ENCODE assay signal across 1 cellular context in the genomic region with DNA sequence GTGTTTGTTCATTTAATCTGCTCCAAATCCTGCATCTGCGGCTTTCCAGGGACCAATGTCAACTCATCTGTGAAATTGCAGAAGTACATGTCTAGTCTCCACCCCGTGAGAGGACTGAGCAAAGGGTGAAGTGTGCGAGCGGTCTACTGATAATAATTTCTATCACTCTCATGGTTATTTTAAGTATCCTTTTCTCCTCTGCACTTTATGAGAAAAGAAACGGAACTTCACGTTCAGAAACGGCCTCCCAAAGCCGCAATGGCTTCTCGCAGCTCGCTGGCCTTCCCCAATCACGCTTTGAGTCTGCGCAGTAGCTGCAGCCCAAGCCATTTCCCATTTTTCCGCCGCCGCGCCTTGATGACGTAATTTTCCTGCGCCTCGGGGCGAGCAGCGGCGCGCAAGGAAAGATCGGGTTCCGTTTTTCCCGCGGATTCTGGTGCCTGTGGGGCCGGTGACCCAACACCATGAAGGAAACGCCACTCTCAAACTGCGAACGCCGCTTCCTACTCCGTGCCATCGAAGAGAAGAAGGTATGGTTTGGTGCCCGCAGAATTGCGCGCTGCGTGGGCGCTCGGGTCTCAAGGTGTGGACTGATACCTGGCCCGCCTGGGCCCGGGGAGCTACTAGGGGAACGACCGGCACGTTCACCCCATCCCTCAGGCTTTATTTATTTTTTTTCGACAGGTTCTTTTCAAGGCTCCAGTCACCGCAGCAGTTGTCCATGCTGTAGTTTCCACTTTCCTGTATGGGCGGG.
TF ChIP-seq lines count a peak whose summit lies in the region.

A gene with protein sequence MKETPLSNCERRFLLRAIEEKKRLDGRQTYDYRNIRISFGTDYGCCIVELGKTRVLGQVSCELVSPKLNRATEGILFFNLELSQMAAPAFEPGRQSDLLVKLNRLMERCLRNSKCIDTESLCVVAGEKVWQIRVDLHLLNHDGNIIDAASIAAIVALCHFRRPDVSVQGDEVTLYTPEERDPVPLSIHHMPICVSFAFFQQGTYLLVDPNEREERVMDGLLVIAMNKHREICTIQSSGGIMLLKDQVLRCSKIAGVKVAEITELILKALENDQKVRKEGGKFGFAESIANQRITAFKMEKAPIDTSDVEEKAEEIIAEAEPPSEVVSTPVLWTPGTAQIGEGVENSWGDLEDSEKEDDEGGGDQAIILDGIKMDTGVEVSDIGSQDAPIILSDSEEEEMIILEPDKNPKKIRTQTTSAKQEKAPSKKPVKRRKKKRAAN (plus strand): TSS at position 363 of the 754 bp plus-strand sequence. CDS start 102 bp downstream, at position 465.

TF ChIP-seq in K562, 482 proteins besides CTCF, POLR2A, EP300 and RAD21 (continued from another document and continues in another):
- TF ChIP-seq, protein P1, sequence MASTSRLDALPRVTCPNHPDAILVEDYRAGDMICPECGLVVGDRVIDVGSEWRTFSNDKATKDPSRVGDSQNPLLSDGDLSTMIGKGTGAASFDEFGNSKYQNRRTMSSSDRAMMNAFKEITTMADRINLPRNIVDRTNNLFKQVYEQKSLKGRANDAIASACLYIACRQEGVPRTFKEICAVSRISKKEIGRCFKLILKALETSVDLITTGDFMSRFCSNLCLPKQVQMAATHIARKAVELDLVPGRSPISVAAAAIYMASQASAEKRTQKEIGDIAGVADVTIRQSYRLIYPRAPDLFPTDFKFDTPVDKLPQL (IDR thresholded peaks at IDR 0.05; ENCODE audit: extremely low read depth, insufficient read length) = no peak
- TF ChIP-seq PHF8 (IDR thresholded peaks at IDR 0.05; ENCODE audit: borderline replicate concordance, low read length) = peak; percentile 94
- TF ChIP-seq, protein P2, sequence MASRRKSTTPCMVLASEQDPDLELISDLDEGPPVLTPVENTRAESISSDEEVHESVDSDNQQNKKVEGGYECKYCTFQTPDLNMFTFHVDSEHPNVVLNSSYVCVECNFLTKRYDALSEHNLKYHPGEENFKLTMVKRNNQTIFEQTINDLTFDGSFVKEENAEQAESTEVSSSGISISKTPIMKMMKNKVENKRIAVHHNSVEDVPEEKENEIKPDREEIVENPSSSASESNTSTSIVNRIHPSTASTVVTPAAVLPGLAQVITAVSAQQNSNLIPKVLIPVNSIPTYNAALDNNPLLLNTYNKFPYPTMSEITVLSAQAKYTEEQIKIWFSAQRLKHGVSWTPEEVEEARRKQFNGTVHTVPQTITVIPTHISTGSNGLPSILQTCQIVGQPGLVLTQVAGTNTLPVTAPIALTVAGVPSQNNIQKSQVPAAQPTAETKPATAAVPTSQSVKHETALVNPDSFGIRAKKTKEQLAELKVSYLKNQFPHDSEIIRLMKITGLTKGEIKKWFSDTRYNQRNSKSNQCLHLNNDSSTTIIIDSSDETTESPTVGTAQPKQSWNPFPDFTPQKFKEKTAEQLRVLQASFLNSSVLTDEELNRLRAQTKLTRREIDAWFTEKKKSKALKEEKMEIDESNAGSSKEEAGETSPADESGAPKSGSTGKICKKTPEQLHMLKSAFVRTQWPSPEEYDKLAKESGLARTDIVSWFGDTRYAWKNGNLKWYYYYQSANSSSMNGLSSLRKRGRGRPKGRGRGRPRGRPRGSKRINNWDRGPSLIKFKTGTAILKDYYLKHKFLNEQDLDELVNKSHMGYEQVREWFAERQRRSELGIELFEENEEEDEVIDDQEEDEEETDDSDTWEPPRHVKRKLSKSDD (conservative IDR thresholded peaks at IDR 0.05; ENCODE audit: low read length) = peak; percentile 65; the same call in 1 of the 2 replicates
- TF ChIP-seq, protein P3, sequence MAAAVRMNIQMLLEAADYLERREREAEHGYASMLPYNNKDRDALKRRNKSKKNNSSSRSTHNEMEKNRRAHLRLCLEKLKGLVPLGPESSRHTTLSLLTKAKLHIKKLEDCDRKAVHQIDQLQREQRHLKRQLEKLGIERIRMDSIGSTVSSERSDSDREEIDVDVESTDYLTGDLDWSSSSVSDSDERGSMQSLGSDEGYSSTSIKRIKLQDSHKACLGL (CRISPR knock-in tag; IDR thresholded peaks at IDR 0.05; ENCODE audit: borderline replicate concordance, poor library complexity, severe bottlenecking) = no peak
- TF ChIP-seq LCOR (CRISPR knock-in tag; IDR thresholded peaks at IDR 0.05) = peak; percentile 70
- TF ChIP-seq TAL1 (IDR thresholded peaks at IDR 0.05) = peak; percentile 30; the same call in 1 of the 2 replicates
- TF ChIP-seq, protein P4, sequence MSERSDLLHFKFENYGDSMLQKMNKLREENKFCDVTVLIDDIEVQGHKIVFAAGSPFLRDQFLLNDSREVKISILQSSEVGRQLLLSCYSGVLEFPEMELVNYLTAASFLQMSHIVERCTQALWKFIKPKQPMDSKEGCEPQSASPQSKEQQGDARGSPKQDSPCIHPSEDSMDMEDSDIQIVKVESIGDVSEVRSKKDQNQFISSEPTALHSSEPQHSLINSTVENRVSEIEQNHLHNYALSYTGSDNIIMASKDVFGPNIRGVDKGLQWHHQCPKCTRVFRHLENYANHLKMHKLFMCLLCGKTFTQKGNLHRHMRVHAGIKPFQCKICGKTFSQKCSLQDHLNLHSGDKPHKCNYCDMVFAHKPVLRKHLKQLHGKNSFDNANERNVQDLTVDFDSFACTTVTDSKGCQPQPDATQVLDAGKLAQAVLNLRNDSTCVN (CRISPR knock-in tag; IDR thresholded peaks at IDR 0.05) = no peak
- TF ChIP-seq C11orf30 (IDR thresholded peaks at IDR 0.05; ENCODE audit: low read depth) = peak; percentile 94
- TF ChIP-seq MBD2 (IDR thresholded peaks at IDR 0.05; ENCODE audit: borderline replicate concordance, low read depth) = peak; percentile 67
- TF ChIP-seq POLR2AphosphoS2 (IDR thresholded peaks at IDR 0.05; ENCODE audit: low read length) = peak; percentile 80; the same call in 1 of the 2 replicates
- TF ChIP-seq ETV5 (CRISPR knock-in tag; IDR thresholded peaks at IDR 0.05; ENCODE audit: low read depth) = 0 out of 2 replicates have a peak, but pooled peaks have one; percentile 29
- TF ChIP-seq GABPB1 (CRISPR knock-in tag; IDR thresholded peaks at IDR 0.05) = peak; percentile 68
- TF ChIP-seq ELF2 (CRISPR knock-in tag; IDR thresholded peaks at IDR 0.05) = peak; percentile 77
- no peak for TF ChIP-seq DDX20 (tag; IDR thresholded peaks at IDR 0.05; ENCODE audit: low read depth)
- TF ChIP-seq ZNF431 (CRISPR knock-in tag; IDR thresholded peaks at IDR 0.05) = no peak
- TF ChIP-seq BCL6 (CRISPR knock-in tag; IDR thresholded peaks at IDR 0.05) = no peak
- TF ChIP-seq TOE1 (IDR thresholded peaks at IDR 0.05; ENCODE audit: borderline replicate concordance) = peak; percentile 42; the same call in 1 of the 2 replicates
- TF ChIP-seq TOE1 (CRISPR knock-in tag; IDR thresholded peaks at IDR 0.05; ENCODE audit: borderline replicate concordance, low read depth) = no peak
- TF ChIP-seq, protein P5, sequence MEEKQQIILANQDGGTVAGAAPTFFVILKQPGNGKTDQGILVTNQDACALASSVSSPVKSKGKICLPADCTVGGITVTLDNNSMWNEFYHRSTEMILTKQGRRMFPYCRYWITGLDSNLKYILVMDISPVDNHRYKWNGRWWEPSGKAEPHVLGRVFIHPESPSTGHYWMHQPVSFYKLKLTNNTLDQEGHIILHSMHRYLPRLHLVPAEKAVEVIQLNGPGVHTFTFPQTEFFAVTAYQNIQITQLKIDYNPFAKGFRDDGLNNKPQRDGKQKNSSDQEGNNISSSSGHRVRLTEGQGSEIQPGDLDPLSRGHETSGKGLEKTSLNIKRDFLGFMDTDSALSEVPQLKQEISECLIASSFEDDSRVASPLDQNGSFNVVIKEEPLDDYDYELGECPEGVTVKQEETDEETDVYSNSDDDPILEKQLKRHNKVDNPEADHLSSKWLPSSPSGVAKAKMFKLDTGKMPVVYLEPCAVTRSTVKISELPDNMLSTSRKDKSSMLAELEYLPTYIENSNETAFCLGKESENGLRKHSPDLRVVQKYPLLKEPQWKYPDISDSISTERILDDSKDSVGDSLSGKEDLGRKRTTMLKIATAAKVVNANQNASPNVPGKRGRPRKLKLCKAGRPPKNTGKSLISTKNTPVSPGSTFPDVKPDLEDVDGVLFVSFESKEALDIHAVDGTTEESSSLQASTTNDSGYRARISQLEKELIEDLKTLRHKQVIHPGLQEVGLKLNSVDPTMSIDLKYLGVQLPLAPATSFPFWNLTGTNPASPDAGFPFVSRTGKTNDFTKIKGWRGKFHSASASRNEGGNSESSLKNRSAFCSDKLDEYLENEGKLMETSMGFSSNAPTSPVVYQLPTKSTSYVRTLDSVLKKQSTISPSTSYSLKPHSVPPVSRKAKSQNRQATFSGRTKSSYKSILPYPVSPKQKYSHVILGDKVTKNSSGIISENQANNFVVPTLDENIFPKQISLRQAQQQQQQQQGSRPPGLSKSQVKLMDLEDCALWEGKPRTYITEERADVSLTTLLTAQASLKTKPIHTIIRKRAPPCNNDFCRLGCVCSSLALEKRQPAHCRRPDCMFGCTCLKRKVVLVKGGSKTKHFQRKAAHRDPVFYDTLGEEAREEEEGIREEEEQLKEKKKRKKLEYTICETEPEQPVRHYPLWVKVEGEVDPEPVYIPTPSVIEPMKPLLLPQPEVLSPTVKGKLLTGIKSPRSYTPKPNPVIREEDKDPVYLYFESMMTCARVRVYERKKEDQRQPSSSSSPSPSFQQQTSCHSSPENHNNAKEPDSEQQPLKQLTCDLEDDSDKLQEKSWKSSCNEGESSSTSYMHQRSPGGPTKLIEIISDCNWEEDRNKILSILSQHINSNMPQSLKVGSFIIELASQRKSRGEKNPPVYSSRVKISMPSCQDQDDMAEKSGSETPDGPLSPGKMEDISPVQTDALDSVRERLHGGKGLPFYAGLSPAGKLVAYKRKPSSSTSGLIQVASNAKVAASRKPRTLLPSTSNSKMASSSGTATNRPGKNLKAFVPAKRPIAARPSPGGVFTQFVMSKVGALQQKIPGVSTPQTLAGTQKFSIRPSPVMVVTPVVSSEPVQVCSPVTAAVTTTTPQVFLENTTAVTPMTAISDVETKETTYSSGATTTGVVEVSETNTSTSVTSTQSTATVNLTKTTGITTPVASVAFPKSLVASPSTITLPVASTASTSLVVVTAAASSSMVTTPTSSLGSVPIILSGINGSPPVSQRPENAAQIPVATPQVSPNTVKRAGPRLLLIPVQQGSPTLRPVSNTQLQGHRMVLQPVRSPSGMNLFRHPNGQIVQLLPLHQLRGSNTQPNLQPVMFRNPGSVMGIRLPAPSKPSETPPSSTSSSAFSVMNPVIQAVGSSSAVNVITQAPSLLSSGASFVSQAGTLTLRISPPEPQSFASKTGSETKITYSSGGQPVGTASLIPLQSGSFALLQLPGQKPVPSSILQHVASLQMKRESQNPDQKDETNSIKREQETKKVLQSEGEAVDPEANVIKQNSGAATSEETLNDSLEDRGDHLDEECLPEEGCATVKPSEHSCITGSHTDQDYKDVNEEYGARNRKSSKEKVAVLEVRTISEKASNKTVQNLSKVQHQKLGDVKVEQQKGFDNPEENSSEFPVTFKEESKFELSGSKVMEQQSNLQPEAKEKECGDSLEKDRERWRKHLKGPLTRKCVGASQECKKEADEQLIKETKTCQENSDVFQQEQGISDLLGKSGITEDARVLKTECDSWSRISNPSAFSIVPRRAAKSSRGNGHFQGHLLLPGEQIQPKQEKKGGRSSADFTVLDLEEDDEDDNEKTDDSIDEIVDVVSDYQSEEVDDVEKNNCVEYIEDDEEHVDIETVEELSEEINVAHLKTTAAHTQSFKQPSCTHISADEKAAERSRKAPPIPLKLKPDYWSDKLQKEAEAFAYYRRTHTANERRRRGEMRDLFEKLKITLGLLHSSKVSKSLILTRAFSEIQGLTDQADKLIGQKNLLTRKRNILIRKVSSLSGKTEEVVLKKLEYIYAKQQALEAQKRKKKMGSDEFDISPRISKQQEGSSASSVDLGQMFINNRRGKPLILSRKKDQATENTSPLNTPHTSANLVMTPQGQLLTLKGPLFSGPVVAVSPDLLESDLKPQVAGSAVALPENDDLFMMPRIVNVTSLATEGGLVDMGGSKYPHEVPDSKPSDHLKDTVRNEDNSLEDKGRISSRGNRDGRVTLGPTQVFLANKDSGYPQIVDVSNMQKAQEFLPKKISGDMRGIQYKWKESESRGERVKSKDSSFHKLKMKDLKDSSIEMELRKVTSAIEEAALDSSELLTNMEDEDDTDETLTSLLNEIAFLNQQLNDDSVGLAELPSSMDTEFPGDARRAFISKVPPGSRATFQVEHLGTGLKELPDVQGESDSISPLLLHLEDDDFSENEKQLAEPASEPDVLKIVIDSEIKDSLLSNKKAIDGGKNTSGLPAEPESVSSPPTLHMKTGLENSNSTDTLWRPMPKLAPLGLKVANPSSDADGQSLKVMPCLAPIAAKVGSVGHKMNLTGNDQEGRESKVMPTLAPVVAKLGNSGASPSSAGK (IDR thresholded peaks at IDR 0.05) = peak; percentile 65
- peak; percentile 93 for TF ChIP-seq EP400 (IDR thresholded peaks at IDR 0.05)
- no peak for TF ChIP-seq ZNF589 (CRISPR knock-in tag; IDR thresholded peaks at IDR 0.05; ENCODE audit: low read depth)
- TF ChIP-seq HDAC2 (IDR thresholded peaks at IDR 0.05) = peak; percentile 60; the same call in 1 of the 2 replicates
- TF ChIP-seq, protein P6, sequence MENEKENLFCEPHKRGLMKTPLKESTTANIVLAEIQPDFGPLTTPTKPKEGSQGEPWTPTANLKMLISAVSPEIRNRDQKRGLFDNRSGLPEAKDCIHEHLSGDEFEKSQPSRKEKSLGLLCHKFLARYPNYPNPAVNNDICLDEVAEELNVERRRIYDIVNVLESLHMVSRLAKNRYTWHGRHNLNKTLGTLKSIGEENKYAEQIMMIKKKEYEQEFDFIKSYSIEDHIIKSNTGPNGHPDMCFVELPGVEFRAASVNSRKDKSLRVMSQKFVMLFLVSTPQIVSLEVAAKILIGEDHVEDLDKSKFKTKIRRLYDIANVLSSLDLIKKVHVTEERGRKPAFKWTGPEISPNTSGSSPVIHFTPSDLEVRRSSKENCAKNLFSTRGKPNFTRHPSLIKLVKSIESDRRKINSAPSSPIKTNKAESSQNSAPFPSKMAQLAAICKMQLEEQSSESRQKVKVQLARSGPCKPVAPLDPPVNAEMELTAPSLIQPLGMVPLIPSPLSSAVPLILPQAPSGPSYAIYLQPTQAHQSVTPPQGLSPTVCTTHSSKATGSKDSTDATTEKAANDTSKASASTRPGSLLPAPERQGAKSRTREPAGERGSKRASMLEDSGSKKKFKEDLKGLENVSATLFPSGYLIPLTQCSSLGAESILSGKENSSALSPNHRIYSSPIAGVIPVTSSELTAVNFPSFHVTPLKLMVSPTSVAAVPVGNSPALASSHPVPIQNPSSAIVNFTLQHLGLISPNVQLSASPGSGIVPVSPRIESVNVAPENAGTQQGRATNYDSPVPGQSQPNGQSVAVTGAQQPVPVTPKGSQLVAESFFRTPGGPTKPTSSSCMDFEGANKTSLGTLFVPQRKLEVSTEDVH (IDR thresholded peaks at IDR 0.05; ENCODE audit: low read depth, partially characterized antibody) = peak; percentile 98
- TF ChIP-seq, protein P7, sequence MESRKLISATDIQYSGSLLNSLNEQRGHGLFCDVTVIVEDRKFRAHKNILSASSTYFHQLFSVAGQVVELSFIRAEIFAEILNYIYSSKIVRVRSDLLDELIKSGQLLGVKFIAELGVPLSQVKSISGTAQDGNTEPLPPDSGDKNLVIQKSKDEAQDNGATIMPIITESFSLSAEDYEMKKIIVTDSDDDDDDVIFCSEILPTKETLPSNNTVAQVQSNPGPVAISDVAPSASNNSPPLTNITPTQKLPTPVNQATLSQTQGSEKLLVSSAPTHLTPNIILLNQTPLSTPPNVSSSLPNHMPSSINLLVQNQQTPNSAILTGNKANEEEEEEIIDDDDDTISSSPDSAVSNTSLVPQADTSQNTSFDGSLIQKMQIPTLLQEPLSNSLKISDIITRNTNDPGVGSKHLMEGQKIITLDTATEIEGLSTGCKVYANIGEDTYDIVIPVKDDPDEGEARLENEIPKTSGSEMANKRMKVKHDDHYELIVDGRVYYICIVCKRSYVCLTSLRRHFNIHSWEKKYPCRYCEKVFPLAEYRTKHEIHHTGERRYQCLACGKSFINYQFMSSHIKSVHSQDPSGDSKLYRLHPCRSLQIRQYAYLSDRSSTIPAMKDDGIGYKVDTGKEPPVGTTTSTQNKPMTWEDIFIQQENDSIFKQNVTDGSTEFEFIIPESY (CRISPR knock-in tag; IDR thresholded peaks at IDR 0.05) = peak; percentile 63; the same call in 1 of the 2 replicates
- TF ChIP-seq MTA3 (IDR thresholded peaks at IDR 0.05; ENCODE audit: borderline replicate concordance) = 0 out of 2 replicates have a peak, but pooled peaks have one; percentile 59
- peak; percentile 73 for TF ChIP-seq BRD9 (IDR thresholded peaks at IDR 0.05; ENCODE audit: low read depth, partially characterized antibody)
- peak in 1 of 2 experiments; percentile 54; a peak in 2 of 4 replicates for TF ChIP-seq CSDE1 (IDR thresholded peaks at IDR 0.05)
- TF ChIP-seq RBM39 (optimal IDR thresholded peaks at IDR 0.05; ENCODE audit: low read depth, low read length) = no peak
